Comparison of ENCODE assay signal across 19 cellular contexts in genomic region chr18:48786621-48787522, GRCh38.
DNase-seq lines count a peak whose midpoint lies in the region; ATAC-seq, FAIRE-seq and TF ChIP-seq lines count a peak whose summit lies in the region.
"Had no signal": no experiment of that assay in that cellular context is flagged by ENCODE, and none has a peak within 500 bp of the region (broad histone marks: within the 10 kb centered on the region; RNA-seq: fewer than 3 reads in every experiment).

No MANE protein-coding gene starts in this region.

- peaks cover 7% of the 10 kb centered on the region for H3K36me3 Mint-ChIP-seq in activated naive CD8-positive, alpha-beta T cell treated with anti-CD3 and anti-CD28 coated beads, Interleukin-2, amount 10 ng/mL, durations not matched to agents 7 days and 5 days
- H3K36me3 Mint-ChIP-seq in activated naive CD8-positive, alpha-beta T cell treated with anti-CD3 and anti-CD28 coated beads for 36 hours: no peaks in the 10 kb centered on the region
- H3K36me3 Mint-ChIP-seq in effector memory CD8-positive, alpha-beta T cell (ENCODE audit: insufficient read depth): peaks cover 2% of the 10 kb centered on the region
- peaks cover 23% of the 10 kb centered on the region for H3K36me3 Mint-ChIP-seq in mesothelial cell of epicardium
- H3K36me3 Mint-ChIP-seq: activated naive CD4-positive, alpha-beta T cell treated with anti-CD3 and anti-CD28 coated beads, Interleukin-2, amount 10 ng/mL, durations not matched to agents 7 days and 5 days had no signal

- peak overlapping the region; percentile 27 for H3K27ac ChIP-seq in substantia nigra (ENCODE audit: low read depth, low read length, poor library complexity, severe bottlenecking)
- H3K27ac ChIP-seq: tibial nerve had no signal

- no peaks in the 10 kb centered on the region for H3K27me3 Mint-ChIP-seq in activated naive CD8-positive, alpha-beta T cell treated with anti-CD3 and anti-CD28 coated beads, Interleukin-2, amount 10 ng/mL, durations not matched to agents 7 days and 5 days
- H3K27me3 Mint-ChIP-seq in activated naive CD8-positive, alpha-beta T cell treated with anti-CD3 and anti-CD28 coated beads for 36 hours: no peaks in the 10 kb centered on the region
- no peaks in the 10 kb centered on the region for H3K27me3 Mint-ChIP-seq in effector memory CD8-positive, alpha-beta T cell
- no peaks in the 10 kb centered on the region for H3K27me3 Mint-ChIP-seq in mesothelial cell of epicardium (ENCODE audit: low read depth)

- peaks cover 26% of the 10 kb centered on the region for H3K4me1 Mint-ChIP-seq in activated naive CD8-positive, alpha-beta T cell treated with anti-CD3 and anti-CD28 coated beads, Interleukin-2, amount 10 ng/mL, durations not matched to agents 7 days and 5 days
- H3K4me1 Mint-ChIP-seq in activated naive CD8-positive, alpha-beta T cell treated with anti-CD3 and anti-CD28 coated beads for 36 hours: peaks cover 7% of the 10 kb centered on the region
- H3K4me1 Mint-ChIP-seq in effector memory CD8-positive, alpha-beta T cell (ENCODE audit: low read depth in 2 of 2): peaks cover 26 to 28% of the 10 kb centered on the region in 2 donors
- peaks cover 50% of the 10 kb centered on the region for H3K4me1 Mint-ChIP-seq in mesothelial cell of epicardium

- peaks cover 4% of the 10 kb centered on the region for H3K9me3 Mint-ChIP-seq in activated naive CD8-positive, alpha-beta T cell treated with anti-CD3 and anti-CD28 coated beads, Interleukin-2, amount 10 ng/mL, durations not matched to agents 7 days and 5 days
- H3K9me3 Mint-ChIP-seq in activated naive CD8-positive, alpha-beta T cell treated with anti-CD3 and anti-CD28 coated beads for 36 hours: no peaks in the 10 kb centered on the region
- H3K9me3 Mint-ChIP-seq in effector memory CD8-positive, alpha-beta T cell: no peaks in the 10 kb centered on the region
- no peaks in the 10 kb centered on the region for H3K9me3 Mint-ChIP-seq in mesothelial cell of epicardium

- TF ChIP-seq CTCF in mesothelial cell of epicardium (IDR thresholded peaks at IDR 0.05; ENCODE audit: unreplicated experiment): no peak

- no peak for FAIRE-seq in GM19239 (lab: Jason Lieb, UNC)

- H3K27ac Mint-ChIP-seq in activated naive CD8-positive, alpha-beta T cell treated with anti-CD3 and anti-CD28 coated beads, Interleukin-2, amount 10 ng/mL, durations not matched to agents 7 days and 5 days: peak overlapping the region; percentile 24
- no peak overlapping the region for H3K27ac Mint-ChIP-seq in activated naive CD8-positive, alpha-beta T cell treated with anti-CD3 and anti-CD28 coated beads for 36 hours
- peak overlapping the region; percentile 59 to 81 for H3K27ac Mint-ChIP-seq in effector memory CD8-positive, alpha-beta T cell
- H3K27ac Mint-ChIP-seq in mesothelial cell of epicardium: peak overlapping the region; percentile 82
- H3K27ac Mint-ChIP-seq: activated naive CD4-positive, alpha-beta T cell treated with anti-CD3 and anti-CD28 coated beads, Interleukin-2, amount 10 ng/mL, durations not matched to agents 7 days and 5 days; progenitor cell of endocrine pancreas had no signal

- H3K4me3 Mint-ChIP-seq in activated naive CD8-positive, alpha-beta T cell treated with anti-CD3 and anti-CD28 coated beads, Interleukin-2, amount 10 ng/mL, durations not matched to agents 7 days and 5 days: no peak overlapping the region
- H3K4me3 Mint-ChIP-seq in activated naive CD8-positive, alpha-beta T cell treated with anti-CD3 and anti-CD28 coated beads for 36 hours: no peak overlapping the region
- H3K4me3 Mint-ChIP-seq in effector memory CD8-positive, alpha-beta T cell: no peak overlapping the region
- no peak overlapping the region for H3K4me3 Mint-ChIP-seq in mesothelial cell of epicardium
- H3K4me3 Mint-ChIP-seq: activated naive CD4-positive, alpha-beta T cell treated with anti-CD3 and anti-CD28 coated beads, Interleukin-2, amount 10 ng/mL, durations not matched to agents 7 days and 5 days had no signal

- ATAC-seq in activated naive CD8-positive, alpha-beta T cell treated with anti-CD3 and anti-CD28 coated beads, Interleukin-2, amount 10 ng/mL, durations not matched to agents 7 days and 5 days (ENCODE audit: low read depth): no peak
- no peak for ATAC-seq in effector memory CD8-positive, alpha-beta T cell (replicated peaks)
- no peak for ATAC-seq in GM19467 (IDR thresholded peaks at IDR 0.05; ENCODE audit: unreplicated experiment)
- ATAC-seq: activated CD4-positive, CD25-positive, alpha-beta regulatory T cell treated with anti-CD3 and anti-CD28 coated beads, Interleukin-2, amount 50 U/mL, for 24 hours; mucosa of descending colon; PC-3 had no signal

- peak; percentile 24 for DNase-seq in activated naive CD8-positive, alpha-beta T cell treated with anti-CD3 and anti-CD28 coated beads, Interleukin-2, amount 10 ng/mL, durations not matched to agents 7 days and 5 days
- DNase-seq in activated naive CD8-positive, alpha-beta T cell treated with anti-CD3 and anti-CD28 coated beads for 36 hours: no peak
- DNase-seq in effector memory CD8-positive, alpha-beta T cell: no peak
- DNase-seq in mesothelial cell of epicardium (ENCODE audit: low spot score in 2 of 2, unreplicated experiment in 2 of 2) (no peak), substantia nigra (lab: John Stamatoyannopoulos, UW) (peak in 2 of 49 donors; percentile 21 to 28), Kasumi-1 (lab: John Stamatoyannopoulos, UW) (no peak), GM19239 (ENCODE audit: insufficient read length, low spot score) (no peak)
- DNase-seq: activated naive CD4-positive, alpha-beta T cell treated with anti-CD3 and anti-CD28 coated beads, Interleukin-2, amount 10 ng/mL, durations not matched to agents 7 days and 5 days; central memory CD4-positive, alpha-beta T cell; foreskin melanocyte; NCI-H187 treated with DMSO at 0.1 percent for 48 hours; NCI-H524; PC-3; T-helper 1 cell had no signal

- POLR2A ChIA-PET in activated naive CD8-positive, alpha-beta T cell treated with anti-CD3 and anti-CD28 coated beads, Interleukin-2, amount 10 ng/mL, durations not matched to agents 7 days and 5 days (lab: Charles Lee): interaction anchor here (0.5 kb wide), 1 partner anchor 560 kb away, joined by 3 read pairs; no protein-coding TSS in a partner anchor
